ENCODE assay signal across 7 cellular contexts in genomic region chr5:52989781-52990530, GRCh38.
DNase-seq lines count a peak whose midpoint lies in the region; ATAC-seq and TF ChIP-seq lines count a peak whose summit lies in the region.

No MANE protein-coding gene starts in this region.

- DNase-seq in GM13977 (ENCODE audit: low spot score) (peak; percentile 42), T1000 (lab: John Stamatoyannopoulos, UW) (peak; percentile 4), coronary artery (ENCODE audit: low spot score) (no peak), left kidney (ENCODE audit: low read depth, low spot score) (peak; percentile 75), epidermal melanocyte (ENCODE audit: insufficient read length, low spot score) (no peak)
- peak; percentile 16 to 26 for DNase-seq in stimulated activated CD4-positive, alpha-beta T cell treated with anti-CD3 and anti-CD28 coated beads, Interleukin-2, amount 100 ng/mL, for 48 hours

- peak; percentile 32 for ATAC-seq in HG03139 (IDR thresholded peaks at IDR 0.05; ENCODE audit: unreplicated experiment)

- in situ Hi-C loops in GM13977 (cut with MboI; ENCODE audit: low pct_unique_long_range_greater_than_20kb, low sequenced_read_pairs, unreplicated experiment): no loop called here

- H3K4me3 ChIP-seq in coronary artery: peak overlapping the region; percentile 75

- peak; percentile 47 for TF ChIP-seq CTCF in GM13977 (IDR thresholded peaks at IDR 0.05; ENCODE audit: extremely low read depth, insufficient read depth, missing control alignments)
- no peak for TF ChIP-seq CTCF in coronary artery (IDR thresholded peaks at IDR 0.05)

- H3K27ac ChIP-seq in coronary artery: peak overlapping the region in 1 of 2 donors; percentile 36

Comparison
In these comparisons a context has a peak if more than half of its experiments do, and no peak if none do; other contexts are left out.
1. DNase-seq: peak in GM13977 (single experiment), T1000 (single experiment), left kidney (single experiment) and stimulated activated CD4-positive, alpha-beta T cell treated with anti-CD3 and anti-CD28 coated beads, Interleukin-2, amount 100 ng/mL, for 48 hours (2 of 2); none in coronary artery (single experiment) and epidermal melanocyte (single experiment).